Comparison of ENCODE assay signal across 16 cellular contexts in the genomic region with DNA sequence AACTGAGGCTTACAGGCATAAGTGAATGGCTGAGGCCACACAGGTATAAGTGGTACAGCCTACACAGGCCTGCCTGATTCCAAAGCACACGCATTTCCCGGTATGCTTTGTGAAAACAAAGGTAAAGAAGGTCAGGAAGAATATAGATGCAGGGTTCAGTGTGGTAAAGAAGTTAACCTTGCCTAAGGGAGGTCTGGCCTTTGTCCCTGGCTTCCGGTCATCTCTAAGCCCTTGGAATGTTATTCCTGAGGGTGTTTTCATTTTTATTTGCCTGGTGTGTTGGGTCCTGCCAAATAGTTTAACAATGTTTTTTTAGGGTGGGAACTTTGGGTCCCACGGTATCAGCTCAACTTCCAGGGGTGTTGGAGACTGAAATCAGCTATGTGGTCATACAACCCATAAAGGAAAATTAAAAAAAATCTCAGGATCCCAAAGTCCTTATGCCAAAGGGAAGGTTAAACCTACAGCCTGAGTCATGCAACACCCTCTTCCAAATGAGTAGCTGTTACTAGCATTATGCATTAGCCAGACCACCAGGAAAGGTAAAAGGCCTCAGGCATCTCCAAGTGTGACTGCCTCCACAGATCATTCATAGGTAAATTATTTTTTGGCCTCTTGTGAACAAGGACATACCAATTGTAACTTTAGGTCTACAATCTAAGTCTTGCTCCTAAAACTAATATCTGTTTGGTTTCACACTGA.
"Had no signal": no experiment of that assay in that cellular context is flagged by ENCODE, and none has a peak within 500 bp of the region (broad histone marks: within the 10 kb centered on the region; RNA-seq: fewer than 3 reads in every experiment).

No MANE protein-coding gene starts in this region.

- H3K4me3 ChIP-seq: colonic mucosa, neural progenitor cell, ovary, smooth muscle cell, upper lobe of left lung, uterus had no signal

- H3K4me2 ChIP-seq: neural progenitor cell, smooth muscle cell had no signal

- DNase-seq: colonic mucosa; dermis blood vessel endothelial cell; erythroblast; foreskin keratinocyte; mammary epithelial cell; nucleus accumbens; ovary; right cardiac atrium; stimulated activated CD4-positive, alpha-beta T cell treated with anti-CD3 and anti-CD28 coated beads, Interleukin-2, amount 100 ng/mL, for 48 hours; stimulated activated naive CD4-positive, alpha-beta T cell treated with Interleukin-2 at 50 U/mL for 16 hours; upper lobe of left lung; uterus had no signal

- H3K27me3 ChIP-seq: colonic mucosa, foreskin keratinocyte, neural progenitor cell, ovary, upper lobe of left lung, uterus had no signal

- H3K4me1 ChIP-seq: colonic mucosa, foreskin keratinocyte, neural progenitor cell, upper lobe of left lung, uterus had no signal

- H3K36me3 ChIP-seq: colonic mucosa, neural progenitor cell, ovary, upper lobe of left lung, uterus had no signal

- H3K9me3 ChIP-seq: colonic mucosa, ovary, upper lobe of left lung, uterus had no signal

- H2AFZ ChIP-seq: neural progenitor cell had no signal

- ATAC-seq: foreskin keratinocyte; left lobe of liver; natural killer cell treated with Interleukin-12 subunit alpha and Interleukin-12 subunit beta and Interleukin-15 and Interleukin-18, amount 100 ng/mL, for 72 hours; right cardiac atrium had no signal

- H3K27ac ChIP-seq: colonic mucosa, foreskin keratinocyte, neural progenitor cell, ovary, upper lobe of left lung, uterus had no signal

- H3K9ac ChIP-seq: neural progenitor cell had no signal
